Comparison of ENCODE assay signal across 8 cellular contexts in genomic region chr1:108963052-108963686, GRCh38. TPM values are rescaled to one million over a fixed set of nuclear protein-coding genes. Genes with fewer than 3 reads are reported as not detected.
A peak's percentile ranks its signal among the peaks of the same experiment; 100 is the strongest.
DNase-seq lines count a peak whose midpoint lies in the region; ATAC-seq and TF ChIP-seq lines count a peak whose summit lies in the region.

CLCC1 (minus strand) TSS chr1:108963484; CDS start chr1:108950437, 13,047 bp downstream.

- peaks cover 19% of the 10 kb centered on the region for H3K36me3 Mint-ChIP-seq in T-cell

- H3K36me3 ChIP-seq in adrenal gland (replicated peaks in 1 of 2): peaks cover 0 to 2% of the 10 kb centered on the region in 2 donors
- H3K36me3 ChIP-seq in heart left ventricle: peaks cover 0 to 13% (median 3%) of the 10 kb centered on the region in 9 donors
- H3K36me3 ChIP-seq in upper lobe of left lung: peaks cover 0 to 14% (median 0%) of the 10 kb centered on the region in 4 donors

- H3K27ac ChIP-seq in adrenal gland (peak within 1 kb of the TSS; percentile 94 to 97 (median 96)), heart left ventricle (peak within 1 kb of the TSS; percentile 85 to 99 (median 96)), upper lobe of left lung (peak within 1 kb of the TSS; percentile 94 to 98 (median 95))

- peak; percentile 92 for ATAC-seq in HG02798 (IDR thresholded peaks at IDR 0.05; ENCODE audit: poor library complexity, unreplicated experiment)
- peak; percentile 94 to 98 (median 95) for ATAC-seq in T-cell (replicated peaks in 1 of 4)
- ATAC-seq in heart left ventricle: peak; percentile 95 to 99 (median 98)
- peak; percentile 97 to 99 for ATAC-seq in upper lobe of left lung (ENCODE audit: low FRiP score in 2 of 2)

- intact Hi-C loops in adrenal gland (cut with DNase I) (no loop called here), heart left ventricle (cut with DNase I) (loop anchor here in 7 of 10 donors (2.0 to 10.0 kb wide), 3 partner anchors 149 to 152 kb away; partner anchors contain the start of gene ELAPOR1 (in 6 of the 7)), posterior cingulate gyrus (cut with DNase I) (no loop called here)

- H3K27me3 Mint-ChIP-seq in T-cell: peaks cover 0 to 3% of the 10 kb centered on the region in 2 donors

- peak within 1 kb of the TSS; percentile 89 for H3K27ac Mint-ChIP-seq in T-cell

- H3K27me3 ChIP-seq in adrenal gland (no peaks in the 10 kb centered on the region), heart left ventricle (no peaks in the 10 kb centered on the region), upper lobe of left lung (no peaks in the 10 kb centered on the region)

- DNase-seq in NCI-H1436 treated with DMSO at 0.1 percent for 48 hours (lab: John Stamatoyannopoulos, UW): peak; percentile 52
- peak; percentile 76 to 94 (median 89) for DNase-seq in T-cell
- DNase-seq in adrenal gland: peak; percentile 93 to 97 (median 95)
- peak; percentile 94 to 95 (median 95) for DNase-seq in heart left ventricle
- DNase-seq in posterior cingulate gyrus: peak; percentile 87 to 99 (median 93)
- peak; percentile 96 to 97 for DNase-seq in upper lobe of left lung

- no peaks in the 10 kb centered on the region for H3K9me3 Mint-ChIP-seq in T-cell

- peaks cover 10 to 20% of the 10 kb centered on the region in 2 donors for H3K4me1 ChIP-seq in adrenal gland (replicated peaks in 1 of 2)
- peaks cover 0 to 26% (median 14%) of the 10 kb centered on the region in 12 donors for H3K4me1 ChIP-seq in heart left ventricle
- H3K4me1 ChIP-seq in upper lobe of left lung: peaks cover 13 to 36% (median 19%) of the 10 kb centered on the region in 4 donors

- H3K9me3 ChIP-seq in adrenal gland (replicated peaks in 1 of 3) (no peaks in the 10 kb centered on the region), heart left ventricle (no peaks in the 10 kb centered on the region), upper lobe of left lung (no peaks in the 10 kb centered on the region)

- WGBS in adrenal gland, 4 donors: 0 to 1% (median 0%) methylated on average over 40 to 72 of the region's 72 CpGs
- WGBS in heart left ventricle, 4 donors: 0% methylated on average over 48 to 72 of the region's 72 CpGs
- WGBS in upper lobe of left lung, 2 donors: 0% methylated on average over 25 to 59 of the region's 72 CpGs

- peak in 1 of 4 donors; percentile 10 for TF ChIP-seq EP300 in upper lobe of left lung (IDR thresholded peaks at IDR 0.05)

- H3K4me1 Mint-ChIP-seq in T-cell: peaks cover 25 to 43% (median 38%) of the 10 kb centered on the region in 3 donors

- TF ChIP-seq CTCF in GM12875 (IDR thresholded peaks at IDR 0.05; ENCODE audit: borderline replicate concordance, insufficient read depth, low read depth, low read length) (no peak), adrenal gland (IDR thresholded peaks at IDR 0.05) (peak in 1 of 6 experiments; percentile 16), heart left ventricle (IDR thresholded peaks at IDR 0.05) (peak in 1 of 12 donors; percentile 9), upper lobe of left lung (IDR thresholded peaks at IDR 0.05) (peak in 2 of 6 experiments; percentile 17 to 37)

- TF ChIP-seq POLR2A in adrenal gland (IDR thresholded peaks at IDR 0.05) (peak; percentile 74 to 91), heart left ventricle (IDR thresholded peaks at IDR 0.05) (peak in 1 of 2 donors; percentile 90), upper lobe of left lung (IDR thresholded peaks at IDR 0.05) (peak in 3 of 4 donors; percentile 82 to 94 (median 93))

- CTCF ChIA-PET in T-cell (lab: Charles Lee): interaction anchor here in 1 of 2 donors (0.6 to 0.8 kb wide), 2 partner anchors 11 to 14 kb away, joined by 3 to 8 read pairs; no protein-coding TSS in a partner anchor

- POLR2A ChIA-PET in T-cell (lab: Charles Lee): interaction anchor here (0.6 to 1.3 kb wide), 3 partner anchors 9 to 1807 kb away, joined by 4 to 6 read pairs (median 5); partner anchors contain the start of gene WDR47 (in 1 of the 2)

- H3K4me3 Mint-ChIP-seq in T-cell: peak within 1 kb of the TSS; percentile 82 to 89 (median 85)

- H3K4me3 ChIP-seq in GM12875 (ENCODE audit: low read depth, low read length): peak within 1 kb of the TSS; percentile 81
- peak within 1 kb of the TSS; percentile 37 to 77 (median 53) for H3K4me3 ChIP-seq in adrenal gland
- peak within 1 kb of the TSS; percentile 66 to 87 (median 77) for H3K4me3 ChIP-seq in heart left ventricle
- H3K4me3 ChIP-seq in upper lobe of left lung: peak within 1 kb of the TSS; percentile 70 to 93 (median 83)

RNA-seq across cellular contexts. Expression of gene CLCC1, which starts in this region (rescaled TPM):
- total RNA-seq in T-cell: 10 to 100 TPM; 14.3 to 33.3 (median 22.4) TPM
- total RNA-seq in adrenal gland: 10 to 100 TPM; 29.2 to 48.5 (median 43.2) TPM
- 10 to 100 TPM; 13.9 to 48.5 (median 37.0) TPM for polyA plus RNA-seq in adrenal gland
- total RNA-seq in heart left ventricle: 10 to 100 TPM; 21.6 to 33.0 (median 27.9) TPM
- 10 to 100 TPM in 1 of 2 donors, 1 to 10 TPM in 1; 7.9 to 19.5 TPM for polyA plus RNA-seq in heart left ventricle
- 10 to 100 TPM; 16.1 to 31.3 (median 25.8) TPM for total RNA-seq in upper lobe of left lung

Comparison
In these comparisons a context has a peak if more than half of its experiments do, and no peak if none do; other contexts are left out.
1. Peak in every context shown above with its lines: DNase-seq, ATAC-seq, H3K4me3 ChIP-seq and H3K27ac ChIP-seq.
2. intact Hi-C loops: an anchor here in heart left ventricle (2.0 to 10.0 kb wide); none called in adrenal gland and posterior cingulate gyrus.